ENCODE assay signal across 12 cellular contexts in the genomic region with DNA sequence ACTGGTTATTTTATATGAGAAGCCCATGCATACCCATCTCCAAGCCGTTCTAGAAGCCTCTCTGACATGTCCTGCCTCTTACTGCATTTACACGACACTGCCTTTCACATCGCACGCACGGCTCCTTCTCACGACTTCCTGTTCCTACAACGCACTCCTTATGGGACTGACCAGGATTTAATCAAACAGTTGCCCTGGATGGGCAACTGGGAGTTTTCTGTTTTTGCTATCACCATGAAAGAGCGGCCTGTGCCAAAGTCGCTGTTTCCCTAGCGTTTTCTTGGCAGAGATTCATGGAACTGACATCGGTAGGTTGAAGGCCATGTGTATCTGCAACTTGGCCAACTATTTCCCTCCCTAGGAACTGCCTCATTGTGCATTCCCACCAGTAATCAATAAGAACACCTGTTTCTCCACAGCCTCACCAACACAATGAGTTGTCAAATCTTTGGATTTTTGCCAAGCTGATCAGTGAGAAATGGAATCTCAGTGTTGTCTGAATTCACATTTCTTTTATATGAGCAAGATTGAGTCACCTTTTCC.
DNase-seq lines count a peak whose midpoint lies in the region; TF ChIP-seq lines count a peak whose summit lies in the region.
"Had no signal": no experiment of that assay in that cellular context is flagged by ENCODE, and none has a peak within 500 bp of the region (broad histone marks: within the 10 kb centered on the region; RNA-seq: fewer than 3 reads in every experiment).

No MANE protein-coding gene starts in this region.

- H3K27me3 Mint-ChIP-seq in nephron (ENCODE audit: low read depth), result peaks cover 7% of the 10 kb centered on the region

- TF ChIP-seq CTCF in epithelial cell of proximal tubule (conservative IDR thresholded peaks at IDR 0.05; ENCODE audit: low read depth, low read length), result no peak
- no peak for TF ChIP-seq CTCF in nephron (IDR thresholded peaks at IDR 0.05; ENCODE audit: unreplicated experiment in 3 of 3)

- peak overlapping the region; percentile 54 to 68 (median 63) for H3K27ac Mint-ChIP-seq in nephron
- H3K27ac Mint-ChIP-seq: memory B cell; T-helper 1 cell treated with Interleukin-12 subunit alpha and Interleukin-12 subunit beta and Interleukin-4 antibody, amounts not matched to agents 30 μg/mL and 1 μg/mL, for 36 hours had no signal

- peaks cover 3% of the 10 kb centered on the region for H3K9me3 Mint-ChIP-seq in nephron
- H3K9me3 Mint-ChIP-seq: T-helper 1 cell treated with Interleukin-12 subunit alpha and Interleukin-12 subunit beta and Interleukin-4 antibody, amounts not matched to agents 30 μg/mL and 1 μg/mL, for 36 hours had no signal

- DNase-seq in COR-L47 (lab: John Stamatoyannopoulos, UW) (peak; percentile 26), NCI-H345 treated with DMSO at 0.1 percent for 48 hours (lab: John Stamatoyannopoulos, UW; ENCODE audit: unreplicated experiment) (peak; percentile 72), epithelial cell of proximal tubule (ENCODE audit: low read depth) (peak; percentile 79), iPS-NIHi11 (ENCODE audit: low spot score) (no peak), germinal center (ENCODE audit: low spot score) (no peak), NCI-H128 (lab: John Stamatoyannopoulos, UW; ENCODE audit: unreplicated experiment) (no peak), AG08395 (ENCODE audit: low spot score) (no peak)
- DNase-seq: stimulated activated CD4-positive, alpha-beta T cell treated with anti-CD3 and anti-CD28 coated beads, Interleukin-15, amount 100 ng/mL, for 24 hours had no signal

- no peaks in the 10 kb centered on the region for H3K36me3 Mint-ChIP-seq in nephron (ENCODE audit: low read depth)
- H3K36me3 Mint-ChIP-seq: memory B cell had no signal

- H3K4me1 Mint-ChIP-seq in nephron, result peaks cover 54% of the 10 kb centered on the region
- H3K4me1 Mint-ChIP-seq: memory B cell had no signal

- H3K4me3 ChIP-seq in epithelial cell of proximal tubule (ENCODE audit: low read depth, low read length), result no peak overlapping the region
- H3K4me3 ChIP-seq: suprapubic skin had no signal

- peak overlapping the region in 2 of 3 experiments; percentile 17 for H3K4me3 Mint-ChIP-seq in nephron
- H3K4me3 Mint-ChIP-seq: memory B cell; T-helper 1 cell treated with Interleukin-12 subunit alpha and Interleukin-12 subunit beta and Interleukin-4 antibody, amounts not matched to agents 30 μg/mL and 1 μg/mL, for 36 hours had no signal

Comparison
In these comparisons a context has a peak if more than half of its experiments do, and no peak if none do; other contexts are left out.
1. DNase-seq: peak in COR-L47 (single experiment), NCI-H345 treated with DMSO at 0.1 percent for 48 hours (single experiment) and epithelial cell of proximal tubule (single experiment); none in iPS-NIHi11 (single experiment), germinal center (single experiment), NCI-H128 (single experiment) and AG08395 (single experiment).